ENCODE assay signal across 1 cellular context in the genomic region with DNA sequence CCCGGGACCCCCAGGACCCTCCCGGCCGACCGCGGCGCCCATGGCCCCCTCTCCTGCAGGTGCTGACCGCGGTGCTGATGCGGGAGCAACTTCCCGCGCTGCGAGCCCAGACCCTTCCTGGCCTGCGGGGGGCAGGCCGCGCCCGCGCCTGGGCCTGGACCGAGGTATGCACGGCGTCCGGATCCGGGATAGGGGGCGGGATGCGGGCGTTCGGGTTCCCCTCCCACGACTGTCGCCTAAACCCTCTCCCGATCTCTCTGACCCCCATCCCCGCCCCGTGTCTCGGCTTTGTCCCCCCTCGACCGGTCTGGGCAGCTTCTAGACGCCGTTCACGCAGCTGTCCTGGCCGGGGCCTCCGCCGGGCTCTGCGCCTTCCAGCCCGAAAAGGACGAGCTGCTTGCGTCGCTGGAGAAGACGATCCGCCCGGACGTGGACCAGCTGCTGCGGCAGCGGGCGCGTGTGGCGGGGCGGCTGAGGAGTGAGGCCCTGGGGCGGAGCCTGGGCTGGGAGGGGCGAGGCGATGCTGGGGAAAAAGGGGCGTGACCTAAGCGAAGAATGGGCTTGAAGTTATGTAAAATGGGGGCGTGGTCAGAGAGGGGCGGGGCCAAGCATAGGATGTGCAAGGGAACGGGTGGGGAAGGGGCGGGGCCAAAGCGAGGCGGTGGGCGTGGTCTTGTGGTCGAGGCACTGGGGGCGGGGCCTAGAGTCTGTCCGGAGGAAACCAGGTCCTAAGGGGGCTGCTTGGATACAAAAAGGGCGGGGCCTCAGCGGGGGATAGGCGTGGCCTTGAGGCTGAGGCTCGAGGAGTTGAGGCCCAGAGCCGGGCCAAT.
A peak's percentile ranks its signal among the peaks of the same experiment; 100 is the strongest.
TF ChIP-seq lines count a peak whose summit lies in the region.

No MANE protein-coding gene starts in this region.

TF ChIP-seq in K562, 482 proteins besides CTCF, POLR2A, EP300 and RAD21 (continued from another document and continues in another):
- TF ChIP-seq MAZ (CRISPR knock-in tag; conservative IDR thresholded peaks at IDR 0.05 in 1 of 2, IDR thresholded peaks at IDR 0.05 in 1 of 2) (peak; percentile 68 to 80; a peak in 3 of 4 replicates), RBM34 (IDR thresholded peaks at IDR 0.05; ENCODE audit: borderline replicate concordance, insufficient read depth, low read length) (0 out of 2 replicates have a peak, but pooled peaks have one; percentile 62), FOXK2 (conservative IDR thresholded peaks at IDR 0.05 in 1 of 2, IDR thresholded peaks at IDR 0.05 in 1 of 2; ENCODE audit: low read depth in 2 of 2) (0 out of 4 replicates have a peak, but pooled peaks of 1 of the 2 experiments have one; percentile 28), FOXK1 (CRISPR knock-in tag; IDR thresholded peaks at IDR 0.05; ENCODE audit: borderline replicate concordance) (no peak), ZNF695 (CRISPR knock-in tag; IDR thresholded peaks at IDR 0.05) (no peak), HDAC8 (tag; IDR thresholded peaks at IDR 0.05) (no peak), POLR2G (IDR thresholded peaks at IDR 0.05; ENCODE audit: low read depth, low read length) (peak; percentile 69), CREB1 (IDR thresholded peaks at IDR 0.05) (peak; percentile 10; the same call in 1 of the 2 replicates), CREB1 (CRISPR knock-in tag; IDR thresholded peaks at IDR 0.05) (peak; percentile 33), BHLHE40 (IDR thresholded peaks at IDR 0.05; ENCODE audit: low read length) (peak; percentile 25; the same call in 1 of the 2 replicates), TOE1 (IDR thresholded peaks at IDR 0.05; ENCODE audit: borderline replicate concordance) (peak; percentile 38; the same call in 1 of the 2 replicates), TOE1 (CRISPR knock-in tag; IDR thresholded peaks at IDR 0.05; ENCODE audit: borderline replicate concordance, low read depth) (no peak), SRF (CRISPR knock-in tag; IDR thresholded peaks at IDR 0.05) (peak in 1 of 2 experiments; percentile 34; a peak in 1 of 4 replicates), ZBTB1 (CRISPR knock-in tag; IDR thresholded peaks at IDR 0.05; ENCODE audit: borderline replicate concordance, low read depth) (no peak), EGR1 (conservative IDR thresholded peaks at IDR 0.05) (0 out of 2 replicates have a peak, but pooled peaks have one; percentile 16), CXXC5 (CRISPR knock-in tag; IDR thresholded peaks at IDR 0.05) (peak; percentile 87), KLF13 (tag; IDR thresholded peaks at IDR 0.05; ENCODE audit: borderline replicate concordance, low read depth) (no peak), ZC3H8 (IDR thresholded peaks at IDR 0.05) (no peak), MIER1 (IDR thresholded peaks at IDR 0.05; ENCODE audit: low read depth) (peak; percentile 84), CREM (IDR thresholded peaks at IDR 0.05; ENCODE audit: low read depth) (peak; percentile 15), CBFA2T2 (conservative IDR thresholded peaks at IDR 0.05) (no peak), ZBTB7A (IDR thresholded peaks at IDR 0.05; ENCODE audit: borderline replicate concordance, control insufficient read depth, low read depth, low read length) (peak; percentile 100; the same call in 1 of the 2 replicates), STAG1 (CRISPR knock-in tag; IDR thresholded peaks at IDR 0.05; ENCODE audit: borderline replicate concordance) (peak; percentile 73), ZNF431 (CRISPR knock-in tag; IDR thresholded peaks at IDR 0.05) (peak; percentile 54; the same call in 1 of the 2 replicates)
- TF ChIP-seq, protein P1, sequence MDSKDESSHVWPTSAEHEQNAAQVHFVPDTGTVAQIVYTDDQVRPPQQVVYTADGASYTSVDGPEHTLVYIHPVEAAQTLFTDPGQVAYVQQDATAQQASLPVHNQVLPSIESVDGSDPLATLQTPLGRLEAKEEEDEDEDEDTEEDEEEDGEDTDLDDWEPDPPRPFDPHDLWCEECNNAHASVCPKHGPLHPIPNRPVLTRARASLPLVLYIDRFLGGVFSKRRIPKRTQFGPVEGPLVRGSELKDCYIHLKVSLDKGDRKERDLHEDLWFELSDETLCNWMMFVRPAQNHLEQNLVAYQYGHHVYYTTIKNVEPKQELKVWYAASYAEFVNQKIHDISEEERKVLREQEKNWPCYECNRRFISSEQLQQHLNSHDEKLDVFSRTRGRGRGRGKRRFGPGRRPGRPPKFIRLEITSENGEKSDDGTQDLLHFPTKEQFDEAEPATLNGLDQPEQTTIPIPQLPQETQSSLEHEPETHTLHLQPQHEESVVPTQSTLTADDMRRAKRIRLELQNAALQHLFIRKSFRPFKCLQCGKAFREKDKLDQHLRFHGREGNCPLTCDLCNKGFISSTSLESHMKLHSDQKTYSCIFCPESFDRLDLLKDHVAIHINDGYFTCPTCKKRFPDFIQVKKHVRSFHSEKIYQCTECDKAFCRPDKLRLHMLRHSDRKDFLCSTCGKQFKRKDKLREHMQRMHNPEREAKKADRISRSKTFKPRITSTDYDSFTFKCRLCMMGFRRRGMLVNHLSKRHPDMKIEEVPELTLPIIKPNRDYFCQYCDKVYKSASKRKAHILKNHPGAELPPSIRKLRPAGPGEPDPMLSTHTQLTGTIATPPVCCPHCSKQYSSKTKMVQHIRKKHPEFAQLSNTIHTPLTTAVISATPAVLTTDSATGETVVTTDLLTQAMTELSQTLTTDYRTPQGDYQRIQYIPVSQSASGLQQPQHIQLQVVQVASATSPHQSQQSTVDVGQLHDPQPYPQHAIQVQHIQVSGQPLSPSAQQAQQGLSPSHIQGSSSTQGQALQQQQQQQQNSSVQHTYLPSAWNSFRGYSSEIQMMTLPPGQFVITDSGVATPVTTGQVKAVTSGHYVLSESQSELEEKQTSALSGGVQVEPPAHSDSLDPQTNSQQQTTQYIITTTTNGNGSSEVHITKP (IDR thresholded peaks at IDR 0.05; ENCODE audit: partially characterized antibody) = peak; percentile 33
- TF ChIP-seq, protein P2, sequence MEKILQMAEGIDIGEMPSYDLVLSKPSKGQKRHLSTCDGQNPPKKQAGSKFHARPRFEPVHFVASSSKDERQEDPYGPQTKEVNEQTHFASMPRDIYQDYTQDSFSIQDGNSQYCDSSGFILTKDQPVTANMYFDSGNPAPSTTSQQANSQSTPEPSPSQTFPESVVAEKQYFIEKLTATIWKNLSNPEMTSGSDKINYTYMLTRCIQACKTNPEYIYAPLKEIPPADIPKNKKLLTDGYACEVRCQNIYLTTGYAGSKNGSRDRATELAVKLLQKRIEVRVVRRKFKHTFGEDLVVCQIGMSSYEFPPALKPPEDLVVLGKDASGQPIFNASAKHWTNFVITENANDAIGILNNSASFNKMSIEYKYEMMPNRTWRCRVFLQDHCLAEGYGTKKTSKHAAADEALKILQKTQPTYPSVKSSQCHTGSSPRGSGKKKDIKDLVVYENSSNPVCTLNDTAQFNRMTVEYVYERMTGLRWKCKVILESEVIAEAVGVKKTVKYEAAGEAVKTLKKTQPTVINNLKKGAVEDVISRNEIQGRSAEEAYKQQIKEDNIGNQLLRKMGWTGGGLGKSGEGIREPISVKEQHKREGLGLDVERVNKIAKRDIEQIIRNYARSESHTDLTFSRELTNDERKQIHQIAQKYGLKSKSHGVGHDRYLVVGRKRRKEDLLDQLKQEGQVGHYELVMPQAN (IDR thresholded peaks at IDR 0.05; ENCODE audit: borderline replicate concordance) = peak; percentile 72; the same call in 1 of the 2 replicates
- TF ChIP-seq, protein P3, sequence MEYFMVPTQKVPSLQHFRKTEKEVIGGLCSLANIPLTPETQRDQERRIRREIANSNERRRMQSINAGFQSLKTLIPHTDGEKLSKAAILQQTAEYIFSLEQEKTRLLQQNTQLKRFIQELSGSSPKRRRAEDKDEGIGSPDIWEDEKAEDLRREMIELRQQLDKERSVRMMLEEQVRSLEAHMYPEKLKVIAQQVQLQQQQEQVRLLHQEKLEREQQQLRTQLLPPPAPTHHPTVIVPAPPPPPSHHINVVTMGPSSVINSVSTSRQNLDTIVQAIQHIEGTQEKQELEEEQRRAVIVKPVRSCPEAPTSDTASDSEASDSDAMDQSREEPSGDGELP (CRISPR knock-in tag; IDR thresholded peaks at IDR 0.05; ENCODE audit: borderline replicate concordance) = peak; percentile 99
- TF ChIP-seq, protein P4, sequence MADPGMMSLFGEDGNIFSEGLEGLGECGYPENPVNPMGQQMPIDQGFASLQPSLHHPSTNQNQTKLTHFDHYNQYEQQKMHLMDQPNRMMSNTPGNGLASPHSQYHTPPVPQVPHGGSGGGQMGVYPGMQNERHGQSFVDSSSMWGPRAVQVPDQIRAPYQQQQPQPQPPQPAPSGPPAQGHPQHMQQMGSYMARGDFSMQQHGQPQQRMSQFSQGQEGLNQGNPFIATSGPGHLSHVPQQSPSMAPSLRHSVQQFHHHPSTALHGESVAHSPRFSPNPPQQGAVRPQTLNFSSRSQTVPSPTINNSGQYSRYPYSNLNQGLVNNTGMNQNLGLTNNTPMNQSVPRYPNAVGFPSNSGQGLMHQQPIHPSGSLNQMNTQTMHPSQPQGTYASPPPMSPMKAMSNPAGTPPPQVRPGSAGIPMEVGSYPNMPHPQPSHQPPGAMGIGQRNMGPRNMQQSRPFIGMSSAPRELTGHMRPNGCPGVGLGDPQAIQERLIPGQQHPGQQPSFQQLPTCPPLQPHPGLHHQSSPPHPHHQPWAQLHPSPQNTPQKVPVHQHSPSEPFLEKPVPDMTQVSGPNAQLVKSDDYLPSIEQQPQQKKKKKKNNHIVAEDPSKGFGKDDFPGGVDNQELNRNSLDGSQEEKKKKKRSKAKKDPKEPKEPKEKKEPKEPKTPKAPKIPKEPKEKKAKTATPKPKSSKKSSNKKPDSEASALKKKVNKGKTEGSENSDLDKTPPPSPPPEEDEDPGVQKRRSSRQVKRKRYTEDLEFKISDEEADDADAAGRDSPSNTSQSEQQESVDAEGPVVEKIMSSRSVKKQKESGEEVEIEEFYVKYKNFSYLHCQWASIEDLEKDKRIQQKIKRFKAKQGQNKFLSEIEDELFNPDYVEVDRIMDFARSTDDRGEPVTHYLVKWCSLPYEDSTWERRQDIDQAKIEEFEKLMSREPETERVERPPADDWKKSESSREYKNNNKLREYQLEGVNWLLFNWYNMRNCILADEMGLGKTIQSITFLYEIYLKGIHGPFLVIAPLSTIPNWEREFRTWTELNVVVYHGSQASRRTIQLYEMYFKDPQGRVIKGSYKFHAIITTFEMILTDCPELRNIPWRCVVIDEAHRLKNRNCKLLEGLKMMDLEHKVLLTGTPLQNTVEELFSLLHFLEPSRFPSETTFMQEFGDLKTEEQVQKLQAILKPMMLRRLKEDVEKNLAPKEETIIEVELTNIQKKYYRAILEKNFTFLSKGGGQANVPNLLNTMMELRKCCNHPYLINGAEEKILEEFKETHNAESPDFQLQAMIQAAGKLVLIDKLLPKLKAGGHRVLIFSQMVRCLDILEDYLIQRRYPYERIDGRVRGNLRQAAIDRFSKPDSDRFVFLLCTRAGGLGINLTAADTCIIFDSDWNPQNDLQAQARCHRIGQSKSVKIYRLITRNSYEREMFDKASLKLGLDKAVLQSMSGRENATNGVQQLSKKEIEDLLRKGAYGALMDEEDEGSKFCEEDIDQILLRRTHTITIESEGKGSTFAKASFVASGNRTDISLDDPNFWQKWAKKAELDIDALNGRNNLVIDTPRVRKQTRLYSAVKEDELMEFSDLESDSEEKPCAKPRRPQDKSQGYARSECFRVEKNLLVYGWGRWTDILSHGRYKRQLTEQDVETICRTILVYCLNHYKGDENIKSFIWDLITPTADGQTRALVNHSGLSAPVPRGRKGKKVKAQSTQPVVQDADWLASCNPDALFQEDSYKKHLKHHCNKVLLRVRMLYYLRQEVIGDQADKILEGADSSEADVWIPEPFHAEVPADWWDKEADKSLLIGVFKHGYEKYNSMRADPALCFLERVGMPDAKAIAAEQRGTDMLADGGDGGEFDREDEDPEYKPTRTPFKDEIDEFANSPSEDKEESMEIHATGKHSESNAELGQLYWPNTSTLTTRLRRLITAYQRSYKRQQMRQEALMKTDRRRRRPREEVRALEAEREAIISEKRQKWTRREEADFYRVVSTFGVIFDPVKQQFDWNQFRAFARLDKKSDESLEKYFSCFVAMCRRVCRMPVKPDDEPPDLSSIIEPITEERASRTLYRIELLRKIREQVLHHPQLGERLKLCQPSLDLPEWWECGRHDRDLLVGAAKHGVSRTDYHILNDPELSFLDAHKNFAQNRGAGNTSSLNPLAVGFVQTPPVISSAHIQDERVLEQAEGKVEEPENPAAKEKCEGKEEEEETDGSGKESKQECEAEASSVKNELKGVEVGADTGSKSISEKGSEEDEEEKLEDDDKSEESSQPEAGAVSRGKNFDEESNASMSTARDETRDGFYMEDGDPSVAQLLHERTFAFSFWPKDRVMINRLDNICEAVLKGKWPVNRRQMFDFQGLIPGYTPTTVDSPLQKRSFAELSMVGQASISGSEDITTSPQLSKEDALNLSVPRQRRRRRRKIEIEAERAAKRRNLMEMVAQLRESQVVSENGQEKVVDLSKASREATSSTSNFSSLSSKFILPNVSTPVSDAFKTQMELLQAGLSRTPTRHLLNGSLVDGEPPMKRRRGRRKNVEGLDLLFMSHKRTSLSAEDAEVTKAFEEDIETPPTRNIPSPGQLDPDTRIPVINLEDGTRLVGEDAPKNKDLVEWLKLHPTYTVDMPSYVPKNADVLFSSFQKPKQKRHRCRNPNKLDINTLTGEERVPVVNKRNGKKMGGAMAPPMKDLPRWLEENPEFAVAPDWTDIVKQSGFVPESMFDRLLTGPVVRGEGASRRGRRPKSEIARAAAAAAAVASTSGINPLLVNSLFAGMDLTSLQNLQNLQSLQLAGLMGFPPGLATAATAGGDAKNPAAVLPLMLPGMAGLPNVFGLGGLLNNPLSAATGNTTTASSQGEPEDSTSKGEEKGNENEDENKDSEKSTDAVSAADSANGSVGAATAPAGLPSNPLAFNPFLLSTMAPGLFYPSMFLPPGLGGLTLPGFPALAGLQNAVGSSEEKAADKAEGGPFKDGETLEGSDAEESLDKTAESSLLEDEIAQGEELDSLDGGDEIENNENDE (IDR thresholded peaks at IDR 0.05; ENCODE audit: low read depth, low read length) = no peak
- TF ChIP-seq, protein P5, sequence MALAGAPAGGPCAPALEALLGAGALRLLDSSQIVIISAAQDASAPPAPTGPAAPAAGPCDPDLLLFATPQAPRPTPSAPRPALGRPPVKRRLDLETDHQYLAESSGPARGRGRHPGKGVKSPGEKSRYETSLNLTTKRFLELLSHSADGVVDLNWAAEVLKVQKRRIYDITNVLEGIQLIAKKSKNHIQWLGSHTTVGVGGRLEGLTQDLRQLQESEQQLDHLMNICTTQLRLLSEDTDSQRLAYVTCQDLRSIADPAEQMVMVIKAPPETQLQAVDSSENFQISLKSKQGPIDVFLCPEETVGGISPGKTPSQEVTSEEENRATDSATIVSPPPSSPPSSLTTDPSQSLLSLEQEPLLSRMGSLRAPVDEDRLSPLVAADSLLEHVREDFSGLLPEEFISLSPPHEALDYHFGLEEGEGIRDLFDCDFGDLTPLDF (CRISPR knock-in tag; IDR thresholded peaks at IDR 0.05) = peak; percentile 87
- TF ChIP-seq, protein P6, sequence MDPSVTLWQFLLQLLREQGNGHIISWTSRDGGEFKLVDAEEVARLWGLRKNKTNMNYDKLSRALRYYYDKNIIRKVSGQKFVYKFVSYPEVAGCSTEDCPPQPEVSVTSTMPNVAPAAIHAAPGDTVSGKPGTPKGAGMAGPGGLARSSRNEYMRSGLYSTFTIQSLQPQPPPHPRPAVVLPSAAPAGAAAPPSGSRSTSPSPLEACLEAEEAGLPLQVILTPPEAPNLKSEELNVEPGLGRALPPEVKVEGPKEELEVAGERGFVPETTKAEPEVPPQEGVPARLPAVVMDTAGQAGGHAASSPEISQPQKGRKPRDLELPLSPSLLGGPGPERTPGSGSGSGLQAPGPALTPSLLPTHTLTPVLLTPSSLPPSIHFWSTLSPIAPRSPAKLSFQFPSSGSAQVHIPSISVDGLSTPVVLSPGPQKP (CRISPR knock-in tag; IDR thresholded peaks at IDR 0.05) = no peak
